29 cellular contexts compared by ENCODE assay signal in the genomic region with DNA sequence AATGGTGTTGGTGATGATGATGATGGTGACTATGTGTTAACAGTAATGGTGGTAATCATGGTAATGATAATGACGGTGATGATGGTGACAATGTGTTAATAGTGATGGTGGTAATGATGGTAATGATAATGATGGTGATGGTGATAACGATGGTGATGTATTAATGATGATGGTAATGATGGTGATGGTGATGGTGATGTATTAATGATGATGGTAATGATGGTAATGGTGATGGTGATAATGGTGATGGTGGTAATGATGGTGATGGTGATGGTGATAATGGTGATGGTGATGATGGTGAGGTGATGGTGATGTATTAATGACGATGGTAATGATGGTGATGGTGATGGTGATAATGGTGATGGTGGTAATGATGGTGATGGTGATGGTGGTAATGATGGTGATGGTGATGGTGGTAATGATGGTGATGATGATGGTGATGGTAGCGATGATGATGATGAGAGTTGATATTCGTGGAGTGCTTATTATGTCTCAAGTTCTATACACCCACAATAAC.
"Had no signal": no experiment of that assay in that cellular context is flagged by ENCODE, and none has a peak within 500 bp of the region (broad histone marks: within the 10 kb centered on the region; RNA-seq: fewer than 3 reads in every experiment).

No MANE protein-coding gene starts in this region.

- H3K27me3 Mint-ChIP-seq: dendritic cell treated with granulocyte-macrophage colony-stimulating factor and Interleukin-4, amounts not matched to agents 40 ng/mL and 50 ng/mL, for 4 days; naive B cell; natural killer cell treated with Interleukin-12 subunit alpha and Interleukin-12 subunit beta and Interleukin-15 and Interleukin-18, amount 100 ng/mL, for 72 hours had no signal

- FAIRE-seq: colon, keratinocyte, pancreas had no signal

- H3K4me2 ChIP-seq: smooth muscle cell had no signal

- H3K36me3 ChIP-seq: gastrocnemius medialis, neutrophil, pancreas, stomach, thyroid gland had no signal

- H3K27ac Mint-ChIP-seq: dendritic cell treated with granulocyte-macrophage colony-stimulating factor and Interleukin-4, amounts not matched to agents 40 ng/mL and 50 ng/mL, for 4 days; endodermal cell; memory B cell; mesothelial cell of epicardium; naive B cell; natural killer cell treated with Interleukin-12 subunit alpha and Interleukin-12 subunit beta and Interleukin-15 and Interleukin-18, amount 100 ng/mL, for 72 hours had no signal

- H3K27me3 ChIP-seq: gastrocnemius medialis, neutrophil, pancreas, stomach, thyroid gland had no signal

- H3K9me3 ChIP-seq: gastrocnemius medialis, mucosa of descending colon, neutrophil, pancreas, stomach, thyroid gland had no signal

- H3K4me1 ChIP-seq: gastrocnemius medialis, pancreas, stomach, thyroid gland had no signal

- H3K4me3 ChIP-seq: gastrocnemius medialis, lung, mucosa of descending colon, pancreas, smooth muscle cell, stomach, thyroid gland had no signal

- ATAC-seq: esophagus mucosa; gastrocnemius medialis; mucosa of descending colon; natural killer cell treated with Interleukin-12 subunit alpha and Interleukin-12 subunit beta and Interleukin-15 and Interleukin-18, amount 100 ng/mL, for 72 hours had no signal

- DNase-seq: effector CD8-positive, alpha-beta T cell; endodermal cell; foreskin fibroblast; gastrocnemius medialis; head of caudate nucleus; mucosa of descending colon; naive B cell; pancreas; retina; stimulated activated CD4-positive, alpha-beta T cell treated with anti-CD3 and anti-CD28 coated beads, Interleukin-12 subunit alpha, Interleukin-12 subunit beta, amount 100 ng/mL, for 4 hours; stimulated activated CD4-positive, alpha-beta T cell treated with anti-CD3 and anti-CD28 coated beads, Interleukin-1b, Interleukin-23, amount 100 ng/mL, for 48 hours; stimulated activated CD4-positive, alpha-beta T cell treated with anti-CD3 and anti-CD28 coated beads, Interleukin-4, amount 100 ng/mL, for 1 hour; stimulated activated CD8-positive, alpha-beta memory T cell treated with anti-CD3 and anti-CD28 coated beads, Interleukin-4, amount 100 ng/mL, for 48 hours; stimulated activated naive CD4-positive, alpha-beta T cell; stomach; thyroid gland; trophoblast cell had no signal

- H3K36me3 Mint-ChIP-seq: memory B cell; mesothelial cell of epicardium; naive B cell; natural killer cell treated with Interleukin-12 subunit alpha and Interleukin-12 subunit beta and Interleukin-15 and Interleukin-18, amount 100 ng/mL, for 72 hours had no signal

- H3K4me1 Mint-ChIP-seq: endodermal cell, memory B cell, mesothelial cell of epicardium, naive B cell, neural crest cell had no signal

- H3K9me3 Mint-ChIP-seq: dendritic cell treated with granulocyte-macrophage colony-stimulating factor and Interleukin-4, amounts not matched to agents 40 ng/mL and 50 ng/mL, for 4 days; memory B cell; natural killer cell treated with Interleukin-12 subunit alpha and Interleukin-12 subunit beta and Interleukin-15 and Interleukin-18, amount 100 ng/mL, for 72 hours had no signal

- H3K27ac ChIP-seq: epithelial cell of prostate, gastrocnemius medialis, neutrophil, pancreas, stomach, thyroid gland had no signal

- H3K4me3 Mint-ChIP-seq: dendritic cell treated with granulocyte-macrophage colony-stimulating factor and Interleukin-4, amounts not matched to agents 40 ng/mL and 50 ng/mL, for 4 days; endodermal cell; memory B cell; mesothelial cell of epicardium; naive B cell; natural killer cell treated with Interleukin-12 subunit alpha and Interleukin-12 subunit beta and Interleukin-15 and Interleukin-18, amount 100 ng/mL, for 72 hours; neural crest cell had no signal
